In genomic region chr6:170291271-170292110, GRCh38 we compare ENCODE assay signal across 8 cellular contexts. TPM values are rescaled to one million over a fixed set of nuclear protein-coding genes. Genes with fewer than 3 reads are reported as not detected.
DNase-seq lines count a peak whose midpoint lies in the region; ATAC-seq, FAIRE-seq and TF ChIP-seq lines count a peak whose summit lies in the region.

No MANE protein-coding gene starts in this region.

- peaks cover 10 to 87% of the 10 kb centered on the region in 2 donors for H3K27me3 ChIP-seq in tibial artery

- WGBS in A549 (ENCODE audit: missing lambda C conversion rate), result 0% methylated on average over 8 of the region's 87 CpGs

- TF ChIP-seq CTCF in A549 (IDR thresholded peaks at IDR 0.05) (no peak), epithelial cell of esophagus (IDR thresholded peaks at IDR 0.05; ENCODE audit: insufficient read depth, low read depth, low read length, missing control alignments) (peak; percentile 12), tibial artery (IDR thresholded peaks at IDR 0.05) (no peak)

- no peaks in the 10 kb centered on the region for H3K36me3 ChIP-seq in tibial artery

- ATAC-seq in A549 (peak; percentile 32 to 52; a peak in 5 of 6 replicates), GM19351 (IDR thresholded peaks at IDR 0.05; ENCODE audit: unreplicated experiment) (peak; percentile 36)

- peak; percentile 6 to 23; a peak in 1 of 5 replicates for TF ChIP-seq RAD21 in A549 (conservative IDR thresholded peaks at IDR 0.05 in 1 of 2, IDR thresholded peaks at IDR 0.05 in 1 of 2)

- H3K4me1 ChIP-seq in A549 (peaks cover 25% of the 10 kb centered on the region; the same call in 2 of the 3 replicates), tibial artery (peaks cover 0 to 70% (median 54%) of the 10 kb centered on the region in 4 donors)

- CTCF ChIA-PET in A549 (lab: Yijun Ruan, JAX), result interaction anchor here (1.5 to 2.0 kb wide), 2 partner anchors 239 to 459 kb away, joined by 3 to 6 read pairs; no protein-coding TSS in a partner anchor

- H3K4me3 ChIP-seq in A549 (peak overlapping the region; percentile 62), epithelial cell of esophagus (ENCODE audit: low read length) (peak overlapping the region; percentile 72), tibial artery (peak overlapping the region; percentile 63 to 67)

- no peaks in the 10 kb centered on the region for H3K9me3 ChIP-seq in A549
- H3K9me3 ChIP-seq in tibial artery, result no peaks in the 10 kb centered on the region

- no peak overlapping the region for H3K27ac ChIP-seq in A549
- H3K27ac ChIP-seq in tibial artery, result no peak overlapping the region

- intact Hi-C loops in tibial artery (cut with DNase I; ENCODE audit: low total_unique reads), result no loop called here

- peak overlapping the region; percentile 97 for H3K4me2 ChIP-seq in A549

- DNase-seq in A549 (ENCODE audit: low read depth in 1 of 2, low spot score in 1 of 2), result no peak
- peak; percentile 82 for DNase-seq in NCI-H2029 (lab: John Stamatoyannopoulos, UW)
- DNase-seq in activated CD4-positive, alpha-beta T cell treated with anti-CD3 and anti-CD28 coated beads, Interleukin-2, amount 50 U/mL, for 1 hour, result peak; percentile 39
- peak; percentile 76 for DNase-seq in epithelial cell of esophagus (ENCODE audit: low read depth)
- DNase-seq in middle frontal gyrus (ENCODE audit: extremely low spot score, low spot score), result peak; percentile 75
- DNase-seq in tibial artery, result peak; percentile 63 to 70
- no peak for DNase-seq in amniotic stem cell (lab: John Stamatoyannopoulos, UW)

- TF ChIP-seq POLR2A in A549 (IDR thresholded peaks at IDR 0.05; ENCODE audit: low read length), result no peak

- no peak for FAIRE-seq in A549 (lab: Jason Lieb, UNC)

- POLR2A ChIA-PET in A549 (lab: Yijun Ruan, JAX), result no interaction called here

- no peak for TF ChIP-seq EP300 in A549 (IDR thresholded peaks at IDR 0.05)

TF ChIP-seq in A549, 52 proteins besides CTCF, POLR2A, EP300 and RAD21:
- TF ChIP-seq MAX (IDR thresholded peaks at IDR 0.05) (no peak), ZNF302 (CRISPR knock-in tag; IDR thresholded peaks at IDR 0.05) (no peak), SMC3 (IDR thresholded peaks at IDR 0.05) (no peak), ZC3H11A (IDR thresholded peaks at IDR 0.05) (no peak), RFX5 (IDR thresholded peaks at IDR 0.05) (no peak), POLR2AphosphoS2 (conservative IDR thresholded peaks at IDR 0.05; ENCODE audit: low read length) (no peak), HDAC2 (IDR thresholded peaks at IDR 0.05) (no peak), CBX2 (IDR thresholded peaks at IDR 0.05; ENCODE audit: borderline replicate concordance, low read depth) (no peak), ATOH8 (CRISPR knock-in tag; IDR thresholded peaks at IDR 0.05; ENCODE audit: low read depth) (no peak), REST (IDR thresholded peaks at IDR 0.05) (no peak), HOXA7 (CRISPR knock-in tag; IDR thresholded peaks at IDR 0.05) (no peak), HMGXB4 (CRISPR knock-in tag; IDR thresholded peaks at IDR 0.05; ENCODE audit: borderline replicate concordance) (no peak), TFCP2L1 (CRISPR knock-in tag; IDR thresholded peaks at IDR 0.05) (no peak), EHF (CRISPR knock-in tag; IDR thresholded peaks at IDR 0.05) (no peak), MAZ (IDR thresholded peaks at IDR 0.05; ENCODE audit: borderline replicate concordance, low read depth, low read length) (no peak), RNF2 (IDR thresholded peaks at IDR 0.05; ENCODE audit: borderline replicate concordance, low read depth) (no peak; the same call in 1 of the 2 replicates), HOXB5 (CRISPR knock-in tag; IDR thresholded peaks at IDR 0.05) (no peak)
TF ChIP-seq in A549: peak in this region for 0.

RNA-seq across cellular contexts. Expression of gene DLL1, which starts 0.6 kb away (rescaled TPM):
- 0.04 and 0.05 TPM in 2 replicates for polyA plus RNA-seq in A549 (2011; rRNA removed)
- polyA plus RNA-seq in A549 (2012; cell fraction: cytosol; rRNA removed), result 0.06 and 0.07 TPM in 2 replicates
- polyA plus RNA-seq in A549 (2012; cell fraction: nucleus; rRNA removed), result 0.10 and 0.16 TPM in 2 replicates
- 0.04 to 0.15 TPM (median 0.09 TPM) in 3 replicates for polyA plus RNA-seq in A549 (2017; fragmentation: RNase III; extraction: RNeasy Plus Mini Kit Qiagen cat#74134 plus additional on column Dnase treatment)
- polyA minus RNA-seq in A549 (2011; rRNA and poly(A)+ RNA removed), result not detected in 2 replicates

RNA-seq across cellular contexts. Expression of gene FAM120B, which starts 15.1 kb away (rescaled TPM):
- polyA plus RNA-seq in A549 (2011; rRNA removed) (7.7 and 14.7 TPM in 2 replicates), A549 (2017; fragmentation: RNase III; extraction: RNeasy Plus Mini Kit Qiagen cat#74134 plus additional on column Dnase treatment) (7.0 to 7.7 TPM (median 7.3 TPM) in 3 replicates)
- polyA plus RNA-seq in A549 (2012; cell fraction: cytosol; rRNA removed), result 2.3 and 3.0 TPM in 2 replicates
- 4.4 and 5.4 TPM in 2 replicates for polyA plus RNA-seq in A549 (2012; cell fraction: nucleus; rRNA removed)
- polyA minus RNA-seq in A549 (2011; rRNA and poly(A)+ RNA removed), result 21.3 and 23.4 TPM in 2 replicates

Comparison
In these comparisons a context has a peak if more than half of its experiments do, and no peak if none do; other contexts are left out.
1. DNase-seq: peak in NCI-H2029 (single experiment), activated CD4-positive, alpha-beta T cell treated with anti-CD3 and anti-CD28 coated beads, Interleukin-2, amount 50 U/mL, for 1 hour (single experiment), epithelial cell of esophagus (single experiment), middle frontal gyrus (single experiment) and tibial artery (2 of 2); none in A549 (0 of 2) and amniotic stem cell (single experiment).
2. Peak in every context shown above with its lines, with median percentiles within 50 percentile points of each other: H3K4me3 ChIP-seq.